Comparison of ENCODE assay signal across 13 cellular contexts in genomic region chr7:124072603-124073324, GRCh38. TPM values are rescaled to one million over a fixed set of nuclear protein-coding genes. Genes with fewer than 3 reads are reported as not detected.
A peak's percentile ranks its signal among the peaks of the same experiment; 100 is the strongest.
DNase-seq lines count a peak whose midpoint lies in the region; ATAC-seq and TF ChIP-seq lines count a peak whose summit lies in the region.
"Had no signal": no experiment of that assay in that cellular context is flagged by ENCODE, and none has a peak within 500 bp of the region (broad histone marks: within the 10 kb centered on the region; RNA-seq: fewer than 3 reads in every experiment).

No MANE protein-coding gene starts in this region.

- peak; percentile 87 for DNase-seq in MCF 10A (ENCODE audit: unreplicated experiment)
- DNase-seq in breast epithelium (ENCODE audit: low spot score in 2 of 2): no peak
- DNase-seq in RWPE2 (ENCODE audit: low spot score): no peak
- peak; percentile 87 for DNase-seq in fibroblast of pulmonary artery (ENCODE audit: low read depth)
- DNase-seq in NCI-H2029 treated with DMSO at 0.1 percent for 48 hours (lab: John Stamatoyannopoulos, UW): no peak
- no peak for DNase-seq in germinal center (ENCODE audit: low spot score)
- no peak for DNase-seq in NCI-H1417 treated with DMSO at 0.1 percent for 48 hours (lab: John Stamatoyannopoulos, UW)
- DNase-seq in NCI-H446 (lab: John Stamatoyannopoulos, UW): no peak
- DNase-seq: activated CD4-positive, CD25-positive, alpha-beta regulatory T cell treated with anti-CD3 and anti-CD28 coated beads, Interleukin-2, amount 50 U/mL, for 72 hours; dorsolateral prefrontal cortex; nephron progenitor cell had no signal

- peaks cover 18% of the 10 kb centered on the region for H3K4me1 Mint-ChIP-seq in MCF 10A (ENCODE audit: insufficient read depth, unreplicated experiment)
- H3K4me1 Mint-ChIP-seq: nephron progenitor cell had no signal

- H3K27me3 Mint-ChIP-seq in MCF 10A (ENCODE audit: insufficient read depth, unreplicated experiment): no peaks in the 10 kb centered on the region

- H3K4me1 ChIP-seq in breast epithelium (no peaks in the 10 kb centered on the region), RWPE2 (ENCODE audit: insufficient read depth, poor library complexity, severe bottlenecking) (peaks cover 8% of the 10 kb centered on the region)

- no peak for TF ChIP-seq POLR2A in breast epithelium (IDR thresholded peaks at IDR 0.05)

- TF ChIP-seq CTCF in MCF 10A (IDR thresholded peaks at IDR 0.05; ENCODE audit: unreplicated experiment) (no peak), breast epithelium (IDR thresholded peaks at IDR 0.05) (no peak), RWPE2 (IDR thresholded peaks at IDR 0.05; ENCODE audit: poor library complexity, severe bottlenecking) (no peak), fibroblast of pulmonary artery (IDR thresholded peaks at IDR 0.05; ENCODE audit: low read length, missing control alignments) (no peak)

- intact Hi-C loops in MCF 10A (cut with micrococcal nuclease) (no loop called here), breast epithelium (cut with DNase I; ENCODE audit: low total_unique reads) (no loop called here)

- no peak overlapping the region for H3K4me3 Mint-ChIP-seq in MCF 10A (ENCODE audit: unreplicated experiment)
- H3K4me3 Mint-ChIP-seq: nephron progenitor cell had no signal

- ATAC-seq in RWPE2 (ENCODE audit: low read depth): peak; percentile 94

- no peak overlapping the region for H3K27ac Mint-ChIP-seq in MCF 10A (ENCODE audit: low read depth, unreplicated experiment)
- H3K27ac Mint-ChIP-seq: activated T-helper 2 cell treated with anti-CD3 and anti-CD28 coated beads, Interferon-gamma antibody, Interleukin-2, Interleukin-4, amounts not matched to agents 10 μg/mL and 5 μg/mL and 100 μg/mL, durations not matched to agents 14 hours and 24 hours and 36 hours; nephron progenitor cell had no signal

- H3K9me3 ChIP-seq in breast epithelium (no peaks in the 10 kb centered on the region), RWPE2 (ENCODE audit: severe bottlenecking) (no peaks in the 10 kb centered on the region)

- H3K27me3 ChIP-seq in breast epithelium: no peaks in the 10 kb centered on the region
- no peaks in the 10 kb centered on the region for H3K27me3 ChIP-seq in RWPE2 (ENCODE audit: insufficient read depth, poor library complexity, severe bottlenecking)
- H3K27me3 ChIP-seq: dorsolateral prefrontal cortex had no signal

- H3K36me3 ChIP-seq in breast epithelium (no peaks in the 10 kb centered on the region), RWPE2 (ENCODE audit: low read depth) (no peaks in the 10 kb centered on the region)

- no peak overlapping the region for H3K27ac ChIP-seq in breast epithelium
- H3K27ac ChIP-seq in RWPE2 (ENCODE audit: poor library complexity, severe bottlenecking): no peak overlapping the region

- H3K9me3 Mint-ChIP-seq in MCF 10A (ENCODE audit: unreplicated experiment): no peaks in the 10 kb centered on the region
- H3K9me3 Mint-ChIP-seq: activated T-helper 2 cell treated with anti-CD3 and anti-CD28 coated beads, Interferon-gamma antibody, Interleukin-2, Interleukin-4, amounts not matched to agents 10 μg/mL and 5 μg/mL and 100 μg/mL, durations not matched to agents 14 hours and 24 hours and 36 hours; nephron progenitor cell had no signal

- CTCF ChIA-PET in MCF 10A (lab: Yijun Ruan, JAX): interaction anchor here (1.0 kb wide), 1 partner anchor 26 kb away, joined by 5 read pairs; no protein-coding TSS in a partner anchor

- POLR2A ChIA-PET in MCF 10A (lab: Yijun Ruan, JAX): interaction anchor here (0.6 to 2.2 kb wide), 3 partner anchors 9 to 97 kb away, joined by 3 to 13 read pairs (median 3); no protein-coding TSS in a partner anchor

- BruUV-seq in MCF 10A (replicated peaks; lab: Mats Ljungman, UMichigan): no TSS peak

- H3K36me3 Mint-ChIP-seq in MCF 10A (ENCODE audit: insufficient read depth, unreplicated experiment): no peaks in the 10 kb centered on the region

- H3K4me3 ChIP-seq in breast epithelium: no peak overlapping the region
- no peak overlapping the region for H3K4me3 ChIP-seq in RWPE2 (ENCODE audit: severe bottlenecking)
- no peak overlapping the region for H3K4me3 ChIP-seq in fibroblast of pulmonary artery (replicated peaks; ENCODE audit: low read depth, low read length)
- H3K4me3 ChIP-seq: dorsolateral prefrontal cortex had no signal

RNA-seq across cellular contexts. Expression of gene TMEM229A, which starts 39.9 kb away (rescaled TPM):
- total RNA-seq in MCF 10A (2022) (not detected in 2 replicates), breast epithelium (not detected)
- total RNA-seq: activated T-helper 2 cell treated with anti-CD3 and anti-CD28 coated beads, Interferon-gamma antibody, Interleukin-2, Interleukin-4, amounts not matched to agents 10 μg/mL and 5 μg/mL and 100 μg/mL, durations not matched to agents 14 hours and 24 hours and 36 hours; subcutaneous adipose tissue had no signal

Comparison
In these comparisons a context has a peak if more than half of its experiments do, and no peak if none do; other contexts are left out.
1. DNase-seq: peak in MCF 10A (single experiment) and fibroblast of pulmonary artery (single experiment); none in breast epithelium (0 of 2), RWPE2 (single experiment), NCI-H2029 treated with DMSO at 0.1 percent for 48 hours (single experiment), germinal center (single experiment), NCI-H1417 treated with DMSO at 0.1 percent for 48 hours (single experiment) and NCI-H446 (0 of 2).